Comparison of ENCODE assay signal across 8 cellular contexts in genomic region chr10:68955786-68956532, GRCh38. TPM values are rescaled to one million over a fixed set of nuclear protein-coding genes. Genes with fewer than 3 reads are reported as not detected.
DNase-seq lines count a peak whose midpoint lies in the region; ATAC-seq and TF ChIP-seq lines count a peak whose summit lies in the region.

Gene DDX21, plus strand, starts transcription at chr10:68956170. Its CDS starts 56 bp downstream, at chr10:68956226.

- H3K9me2 ChIP-seq in SK-N-SH = no peaks in the 10 kb centered on the region

- peak within 1 kb of the TSS; percentile 79 to 94 for H3K4me3 ChIP-seq in SK-N-SH (ENCODE audit: low read depth in 2 of 2, low read length in 1 of 2)
- peak within 1 kb of the TSS; percentile 89 for H3K4me3 ChIP-seq in osteoblast (ENCODE audit: insufficient read depth, low read length)
- H3K4me3 ChIP-seq in thoracic aorta = peak within 1 kb of the TSS; percentile 88

- H3K9me3 ChIP-seq in SK-N-SH = no peaks in the 10 kb centered on the region
- H3K9me3 ChIP-seq in osteoblast (ENCODE audit: low read depth, low read length) = no peaks in the 10 kb centered on the region
- H3K9me3 ChIP-seq in thoracic aorta = no peaks in the 10 kb centered on the region

- TF ChIP-seq EP300 in SK-N-SH (IDR thresholded peaks at IDR 0.05; ENCODE audit: borderline replicate concordance in 1 of 2, low read depth in 1 of 2, low read length in 1 of 2) = no peak

- peaks cover 0 to 6% of the 10 kb centered on the region in 2 experiments; a peak in 2 of 4 replicates for H3K4me1 ChIP-seq in SK-N-SH (ENCODE audit: control insufficient read depth in 1 of 2, insufficient read depth in 2 of 2, low read depth in 1 of 2, low read length in 1 of 2)
- H3K4me1 ChIP-seq in osteoblast (ENCODE audit: insufficient read depth, low read length) = peaks cover 19% of the 10 kb centered on the region
- H3K4me1 ChIP-seq in thoracic aorta (ENCODE audit: control insufficient read depth in 1 of 2, low read depth in 2 of 2) = peaks cover 6 to 23% of the 10 kb centered on the region in 2 donors

- peak within 1 kb of the TSS; percentile 95 for H2AFZ ChIP-seq in SK-N-SH (ENCODE audit: low read depth)
- H2AFZ ChIP-seq in osteoblast (ENCODE audit: low read length) = peak within 1 kb of the TSS; percentile 87

- POLR2A ChIA-PET in SK-N-SH (lab: Yijun Ruan, JAX) = interaction anchor here (0.8 to 2.0 kb wide), 12 partner anchors 12 to 1191 kb away, joined by 3 to 9 read pairs (median 4); partner anchors contain the start of genes CCAR1, DDX50, SUPV3L1 and TYSND1

- peaks cover 55% of the 10 kb centered on the region for H3K79me2 ChIP-seq in SK-N-SH (ENCODE audit: insufficient read depth)
- H3K79me2 ChIP-seq in osteoblast (ENCODE audit: insufficient read depth, low read length) = peaks cover 48% of the 10 kb centered on the region

- peaks cover 32% of the 10 kb centered on the region for H3K4me1 Mint-ChIP-seq in activated naive CD4-positive, alpha-beta T cell treated with anti-CD3 and anti-CD28 coated beads, Interleukin-2, amount 50 U/mL, for 24 hours

- no peak for TF ChIP-seq RAD21 in SK-N-SH (IDR thresholded peaks at IDR 0.05; ENCODE audit: low read length)

- H3K36me3 Mint-ChIP-seq in activated naive CD4-positive, alpha-beta T cell treated with anti-CD3 and anti-CD28 coated beads, Interleukin-2, amount 50 U/mL, for 24 hours = peaks cover 31% of the 10 kb centered on the region

- H3K36me3 ChIP-seq in SK-N-SH (replicated peaks in 1 of 2; ENCODE audit: control insufficient read depth in 1 of 2, insufficient read depth in 2 of 2, low read length in 1 of 2) (peaks cover 12 to 23% of the 10 kb centered on the region in 2 experiments), osteoblast (ENCODE audit: insufficient read depth, low read length) (peaks cover 16% of the 10 kb centered on the region), thoracic aorta (no peaks in the 10 kb centered on the region)

- CTCF ChIA-PET in SK-N-SH (lab: Yijun Ruan, JAX) = interaction anchor here (0.7 to 2.0 kb wide), 13 partner anchors 8 to 145 kb away, joined by 3 to 9 read pairs (median 5); no protein-coding TSS in a partner anchor

- no peaks in the 10 kb centered on the region for H3K9me3 Mint-ChIP-seq in activated naive CD4-positive, alpha-beta T cell treated with anti-CD3 and anti-CD28 coated beads, Interleukin-2, amount 50 U/mL, for 24 hours

- peak within 1 kb of the TSS; percentile 89 for H3K9ac ChIP-seq in SK-N-SH

- H3K27me3 ChIP-seq in SK-N-SH (ENCODE audit: insufficient read depth) (no peaks in the 10 kb centered on the region), osteoblast (ENCODE audit: insufficient read depth, low read length) (no peaks in the 10 kb centered on the region), thoracic aorta (replicated peaks; ENCODE audit: insufficient read depth) (no peaks in the 10 kb centered on the region)

- H3F3A ChIP-seq in SK-N-SH (replicated peaks; ENCODE audit: insufficient read depth) = peaks cover 27% of the 10 kb centered on the region

- H3K27ac ChIP-seq in SK-N-SH (ENCODE audit: low read depth in 2 of 2, low read length in 1 of 2) = peak within 1 kb of the TSS; percentile 91 to 94
- peak within 1 kb of the TSS; percentile 83 for H3K27ac ChIP-seq in osteoblast (ENCODE audit: low read depth, low read length)
- H3K27ac ChIP-seq in thoracic aorta = peak within 1 kb of the TSS; percentile 79 to 92

- no peaks in the 10 kb centered on the region for H3K27me3 Mint-ChIP-seq in activated naive CD4-positive, alpha-beta T cell treated with anti-CD3 and anti-CD28 coated beads, Interleukin-2, amount 50 U/mL, for 24 hours

- WGBS in SK-N-SH (ENCODE audit: low lambda C conversion rate) = 1% methylated on average over 31 of the region's 57 CpGs

- DNase-seq in GM10266 (ENCODE audit: extremely low spot score) (peak; percentile 91), NCI-H1048 (lab: John Stamatoyannopoulos, UW) (peak; percentile 77), SK-N-SH (peak; percentile 95), glomerular visceral epithelial cell (ENCODE audit: extremely low spot score) (peak; percentile 89), osteoblast (ENCODE audit: insufficient read length, low spot score, missing footprints) (peak; percentile 96), thoracic aorta (ENCODE audit: low spot score) (peak; percentile 76)

- peak; percentile 62 for TF ChIP-seq CTCF in GM10266 (IDR thresholded peaks at IDR 0.05; ENCODE audit: control insufficient read depth, insufficient read depth, low read depth, missing control alignments)
- TF ChIP-seq CTCF in SK-N-SH (IDR thresholded peaks at IDR 0.05) = peak; percentile 76
- peak; percentile 69 for TF ChIP-seq CTCF in osteoblast (IDR thresholded peaks at IDR 0.05; ENCODE audit: extremely low read depth, low read depth, low read length)
- peak; percentile 46 for TF ChIP-seq CTCF in thoracic aorta (IDR thresholded peaks at IDR 0.05)

- H3K27ac Mint-ChIP-seq in activated naive CD4-positive, alpha-beta T cell treated with anti-CD3 and anti-CD28 coated beads, Interleukin-2, amount 50 U/mL, for 24 hours = peak within 1 kb of the TSS; percentile 100

- ATAC-seq in HG02588 (IDR thresholded peaks at IDR 0.05; ENCODE audit: unreplicated experiment) = peak; percentile 93
- ATAC-seq in thoracic aorta (ENCODE audit: insufficient number of reproducible peaks, low FRiP score, low read depth) = peak; percentile 64

- H4K20me1 ChIP-seq in SK-N-SH (ENCODE audit: insufficient read depth) = peaks cover 39% of the 10 kb centered on the region
- H4K20me1 ChIP-seq in osteoblast (ENCODE audit: insufficient read depth, low read length) = peaks cover 25% of the 10 kb centered on the region

- H3K4me2 ChIP-seq in SK-N-SH = peak within 1 kb of the TSS; percentile 95
- H3K4me2 ChIP-seq in osteoblast (ENCODE audit: insufficient read depth, low read length) = peak within 1 kb of the TSS; percentile 91

- H3K4me3 Mint-ChIP-seq in activated naive CD4-positive, alpha-beta T cell treated with anti-CD3 and anti-CD28 coated beads, Interleukin-2, amount 50 U/mL, for 24 hours = peak within 1 kb of the TSS; percentile 100

TF ChIP-seq in SK-N-SH, 30 proteins besides CTCF, POLR2A, EP300 and RAD21 (continues in another document):
- TF ChIP-seq FOSL2 (IDR thresholded peaks at IDR 0.05; ENCODE audit: borderline replicate concordance, low read depth) (no peak), FOXM1 (IDR thresholded peaks at IDR 0.05; ENCODE audit: low read depth) (no peak), MXI1 (IDR thresholded peaks at IDR 0.05; ENCODE audit: low read depth, low read length) (peak; percentile 95), ELF1 (IDR thresholded peaks at IDR 0.05) (peak; percentile 98), TAF1 (IDR thresholded peaks at IDR 0.05; ENCODE audit: borderline replicate concordance, low read depth, low read length) (peak; percentile 70; the same call in 1 of the 2 replicates), SMC3 (IDR thresholded peaks at IDR 0.05; ENCODE audit: low read depth, low read length) (no peak), SIN3A (IDR thresholded peaks at IDR 0.05; ENCODE audit: borderline replicate concordance, low read depth, low read length) (peak; percentile 96; the same call in 1 of the 2 replicates), ZBTB33 (IDR thresholded peaks at IDR 0.05; ENCODE audit: borderline replicate concordance, low read depth) (no peak), RFX5 (IDR thresholded peaks at IDR 0.05; ENCODE audit: low read length) (no peak), YY1 (IDR thresholded peaks at IDR 0.05; ENCODE audit: low read depth) (peak; percentile 68; the same call in 1 of the 2 replicates), POLR2AphosphoS5 (IDR thresholded peaks at IDR 0.05; ENCODE audit: low read depth, low read length) (peak; percentile 91), GATA2 (CRISPR knock-in tag; IDR thresholded peaks at IDR 0.05) (no peak), GABPA (IDR thresholded peaks at IDR 0.05; ENCODE audit: low read depth) (peak; percentile 99), TCF12 (IDR thresholded peaks at IDR 0.05) (peak; percentile 19; the same call in 1 of the 2 replicates)
- TF ChIP-seq, protein P1, sequence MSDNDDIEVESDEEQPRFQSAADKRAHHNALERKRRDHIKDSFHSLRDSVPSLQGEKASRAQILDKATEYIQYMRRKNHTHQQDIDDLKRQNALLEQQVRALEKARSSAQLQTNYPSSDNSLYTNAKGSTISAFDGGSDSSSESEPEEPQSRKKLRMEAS (IDR thresholded peaks at IDR 0.05; ENCODE audit: low read depth) = peak; percentile 100
- TF ChIP-seq, protein P2, sequence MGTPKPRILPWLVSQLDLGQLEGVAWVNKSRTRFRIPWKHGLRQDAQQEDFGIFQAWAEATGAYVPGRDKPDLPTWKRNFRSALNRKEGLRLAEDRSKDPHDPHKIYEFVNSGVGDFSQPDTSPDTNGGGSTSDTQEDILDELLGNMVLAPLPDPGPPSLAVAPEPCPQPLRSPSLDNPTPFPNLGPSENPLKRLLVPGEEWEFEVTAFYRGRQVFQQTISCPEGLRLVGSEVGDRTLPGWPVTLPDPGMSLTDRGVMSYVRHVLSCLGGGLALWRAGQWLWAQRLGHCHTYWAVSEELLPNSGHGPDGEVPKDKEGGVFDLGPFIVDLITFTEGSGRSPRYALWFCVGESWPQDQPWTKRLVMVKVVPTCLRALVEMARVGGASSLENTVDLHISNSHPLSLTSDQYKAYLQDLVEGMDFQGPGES (IDR thresholded peaks at IDR 0.05; ENCODE audit: low read depth, low read length) = no peak

RNA-seq across cellular contexts. Expression of gene DDX21, which starts in this region (rescaled TPM):
- polyA plus RNA-seq in SK-N-SH (2012; rRNA removed) = 40.1 and 58.4 TPM in 2 replicates
- polyA plus RNA-seq in SK-N-SH (2012; cell fraction: cytosol; rRNA removed) = 66.7 and 81.9 TPM in 2 replicates
- polyA plus RNA-seq in SK-N-SH (2012; cell fraction: nucleus; rRNA removed) = 15.2 and 44.1 TPM in 2 replicates
- total RNA-seq in osteoblast (56.3 and 61.9 TPM in 2 replicates), thoracic aorta (100 to 1,000 TPM in 1 of 2 donors, 10 to 100 TPM in 1; 32.1 to 122 TPM)

Comparison
In these comparisons a context has a peak if more than half of its experiments do, and no peak if none do; other contexts are left out.
1. Peak in every context shown above with its lines: DNase-seq, ATAC-seq, H3K4me3 ChIP-seq and H3K27ac ChIP-seq.